ENCODE assay signal across 15 cellular contexts in the genomic region with DNA sequence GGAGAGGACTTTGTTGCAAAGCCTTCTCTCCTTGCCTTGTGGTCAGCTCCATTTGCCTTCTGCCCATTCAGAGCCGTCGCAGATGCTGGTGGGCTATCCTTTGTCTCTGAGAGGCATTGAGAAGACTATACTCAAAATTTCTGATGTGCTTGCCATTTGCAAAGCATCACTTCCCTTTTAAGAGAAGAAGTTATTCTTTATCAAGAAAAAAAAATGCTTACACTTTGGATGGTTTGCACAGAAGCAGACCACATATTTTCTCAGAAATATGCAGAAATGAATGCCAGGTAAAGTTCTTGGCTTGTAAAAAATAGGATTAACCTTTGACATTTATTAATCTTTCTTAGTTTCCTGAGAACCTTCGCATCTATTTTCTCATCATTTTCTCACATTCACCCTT.
DNase-seq lines count a peak whose midpoint lies in the region; ATAC-seq and TF ChIP-seq lines count a peak whose summit lies in the region.
"Had no signal": no experiment of that assay in that cellular context is flagged by ENCODE, and none has a peak within 500 bp of the region (broad histone marks: within the 10 kb centered on the region; RNA-seq: fewer than 3 reads in every experiment).

No MANE protein-coding gene starts in this region.

- no peak for TF ChIP-seq POLR2A in gastrocnemius medialis (IDR thresholded peaks at IDR 0.05)

- H3K36me3 ChIP-seq in SJCRH30 (no peaks in the 10 kb centered on the region), gastrocnemius medialis (no peaks in the 10 kb centered on the region)
- H3K36me3 ChIP-seq: BLaER1 treated with 17β-estradiol and CSF1 and Interleukin-3, amounts not matched to agents 10 nM and 100 nM had no signal

- H3K27me3 ChIP-seq in SJCRH30, result no peaks in the 10 kb centered on the region
- H3K27me3 ChIP-seq in gastrocnemius medialis, result no peaks in the 10 kb centered on the region
- H3K27me3 ChIP-seq: BLaER1 treated with 17β-estradiol and CSF1 and Interleukin-3, amounts not matched to agents 10 nM and 100 nM had no signal

- TF ChIP-seq CTCF in gastrocnemius medialis (IDR thresholded peaks at IDR 0.05 in 4 of 5, conservative IDR thresholded peaks at IDR 0.05 in 1 of 5), result no peak

- in situ Hi-C loops in gastrocnemius medialis (cut with MboI; ENCODE audit: low sequenced_read_pairs in 4 of 4), result no loop called here

- H3K27ac ChIP-seq in SJCRH30 (peak overlapping the region; percentile 62), gastrocnemius medialis (peak overlapping the region; percentile 21 to 70 (median 48))

- no peaks in the 10 kb centered on the region; the same call in 1 of the 2 replicates for H3K9me3 ChIP-seq in SJCRH30 (replicated peaks)
- H3K9me3 ChIP-seq in gastrocnemius medialis, result no peaks in the 10 kb centered on the region

- intact Hi-C loops in gastrocnemius medialis (cut with DNase I; ENCODE audit: low total_unique reads), result no loop called here

- H3K4me1 ChIP-seq in SJCRH30 (peaks cover 15% of the 10 kb centered on the region), gastrocnemius medialis (peaks cover 0 to 10% of the 10 kb centered on the region in 2 donors)

- peak; percentile 31 for DNase-seq in NOMO-1 treated with DMSO at 0.1 percent for 48 hours (lab: John Stamatoyannopoulos, UW; ENCODE audit: unreplicated experiment)
- no peak for DNase-seq in NOMO-1 treated with dmso at 0.1 percent for 144 hours (lab: John Stamatoyannopoulos, UW; ENCODE audit: unreplicated experiment)
- DNase-seq in SJCRH30, result no peak
- DNase-seq in gastrocnemius medialis, result no peak
- DNase-seq in SK-N-DZ (ENCODE audit: low spot score), result no peak
- no peak for DNase-seq in cerebellar cortex (ENCODE audit: low spot score)
- DNase-seq: 8988T; ACHN; CD4-positive, alpha-beta memory T cell; DMS79; HFFc6 had no signal

- ATAC-seq in gastrocnemius medialis (no peak), GM18502 (IDR thresholded peaks at IDR 0.05; ENCODE audit: poor library complexity, unreplicated experiment) (no peak)
- ATAC-seq: GM12878, HepG2 had no signal

- H3K4me3 ChIP-seq in SJCRH30 (no peak overlapping the region), gastrocnemius medialis (no peak overlapping the region)
- H3K4me3 ChIP-seq: BLaER1 treated with 17β-estradiol and CSF1 and Interleukin-3, amounts not matched to agents 10 nM and 100 nM; GM12878 had no signal
